27 cellular contexts compared by ENCODE assay signal in genomic region chr1:83511327-83511726, GRCh38.
DNase-seq lines count a peak whose midpoint lies in the region; ATAC-seq, FAIRE-seq and TF ChIP-seq lines count a peak whose summit lies in the region.
"Had no signal": no experiment of that assay in that cellular context is flagged by ENCODE, and none has a peak within 500 bp of the region (broad histone marks: within the 10 kb centered on the region; RNA-seq: fewer than 3 reads in every experiment).

No MANE protein-coding gene starts in this region.

- H3K27me3 Mint-ChIP-seq in progenitor cell of endocrine pancreas: no peaks in the 10 kb centered on the region
- H3K27me3 Mint-ChIP-seq: activated CD4-positive, alpha-beta T cell treated with anti-CD3 and anti-CD28 coated beads for 36 hours; T-helper 17 cell had no signal

- H4K20me1 ChIP-seq in HepG2 (ENCODE audit: insufficient read depth, low read length): no peaks in the 10 kb centered on the region

- H3K9me3 Mint-ChIP-seq in progenitor cell of endocrine pancreas (ENCODE audit: low read depth): peaks cover 3% of the 10 kb centered on the region

- H3K9me3 ChIP-seq in liver (ENCODE audit: control insufficient read depth in 4 of 4, low read length in 3 of 4): no peaks in the 10 kb centered on the region
- peaks cover 86% of the 10 kb centered on the region for H3K9me3 ChIP-seq in HepG2 (ENCODE audit: low read length)
- H3K9me3 ChIP-seq in ovary: no peaks in the 10 kb centered on the region
- no peaks in the 10 kb centered on the region for H3K9me3 ChIP-seq in stomach
- H3K9me3 ChIP-seq: BE2C, esophagus muscularis mucosa, psoas muscle, SJCRH30, upper lobe of right lung had no signal

- H3K4me1 ChIP-seq in liver (ENCODE audit: control insufficient read depth in 4 of 4, insufficient read depth in 4 of 4, low read length in 3 of 4): peaks cover 0 to 38% (median 32%) of the 10 kb centered on the region in 4 donors
- H3K4me1 ChIP-seq in HepG2 (ENCODE audit: insufficient read depth, low read length): no peaks in the 10 kb centered on the region
- H3K4me1 ChIP-seq in ovary (ENCODE audit: insufficient read depth): peaks cover 3% of the 10 kb centered on the region
- peaks cover 0 to 36% (median 22%) of the 10 kb centered on the region in 4 donors for H3K4me1 ChIP-seq in stomach
- H3K4me1 ChIP-seq: psoas muscle, SJCRH30 had no signal

- no TSS peak for BruUV-seq in HepG2 (replicated peaks; lab: Mats Ljungman, UMichigan)

- no peak for TF ChIP-seq EP300 in HepG2 (IDR thresholded peaks at IDR 0.05; ENCODE audit: low read depth in 2 of 2, low read length in 2 of 2)
- no peak for TF ChIP-seq EP300 in HepG2 (CRISPR knock-in tag; IDR thresholded peaks at IDR 0.05; ENCODE audit: borderline replicate concordance)
- no peak for TF ChIP-seq EP300 in ovary (IDR thresholded peaks at IDR 0.05)
- TF ChIP-seq EP300 in stomach (IDR thresholded peaks at IDR 0.05): no peak

- ATAC-seq in HepG2: no peak
- ATAC-seq: activated CD4-positive, alpha-beta T cell treated with anti-CD3 and anti-CD28 coated beads for 36 hours; psoas muscle; T-helper 17 cell; upper lobe of right lung had no signal

- TF ChIP-seq CTCF in liver (IDR thresholded peaks at IDR 0.05; ENCODE audit: low read depth, low read length, missing input control): no peak
- TF ChIP-seq CTCF in HepG2 (CRISPR knock-in tag; IDR thresholded peaks at IDR 0.05): no peak
- TF ChIP-seq CTCF in ovary (IDR thresholded peaks at IDR 0.05): no peak
- no peak for TF ChIP-seq CTCF in stomach (IDR thresholded peaks at IDR 0.05)
- no peak for TF ChIP-seq CTCF in progenitor cell of endocrine pancreas (IDR thresholded peaks at IDR 0.05; ENCODE audit: unreplicated experiment)

- H3K27ac Mint-ChIP-seq in progenitor cell of endocrine pancreas: no peak overlapping the region
- H3K27ac Mint-ChIP-seq: activated CD4-positive, alpha-beta T cell treated with anti-CD3 and anti-CD28 coated beads for 36 hours; T-helper 17 cell had no signal

- peaks cover 14% of the 10 kb centered on the region for H3K4me1 Mint-ChIP-seq in progenitor cell of endocrine pancreas (ENCODE audit: low read depth)

- H3K9ac ChIP-seq in liver (ENCODE audit: low read depth in 1 of 2, low read length in 2 of 2) (no peak overlapping the region), HepG2 (ENCODE audit: insufficient read depth, low read depth, low read length) (no peak overlapping the region)
- H3K9ac ChIP-seq: KMS-11 had no signal

- no peak overlapping the region for H3K4me3 ChIP-seq in liver (ENCODE audit: low read depth in 1 of 3, low read length in 3 of 3)
- H3K4me3 ChIP-seq in HepG2 (replicated peaks in 1 of 3; ENCODE audit: insufficient read depth in 1 of 3, low read depth in 2 of 3, low read length in 3 of 3): no peak overlapping the region
- H3K4me3 ChIP-seq in ovary: no peak overlapping the region
- no peak overlapping the region for H3K4me3 ChIP-seq in stomach
- H3K4me3 ChIP-seq: esophagus muscularis mucosa, psoas muscle, SJCRH30, upper lobe of right lung had no signal

- no peak for TF ChIP-seq POLR2A in HepG2 (IDR thresholded peaks at IDR 0.05; ENCODE audit: insufficient read depth in 1 of 2, low read depth in 2 of 2, low read length in 2 of 2)
- TF ChIP-seq POLR2A in ovary (IDR thresholded peaks at IDR 0.05): no peak
- no peak for TF ChIP-seq POLR2A in stomach (IDR thresholded peaks at IDR 0.05)

- POLR2A ChIA-PET in HepG2 (lab: Yijun Ruan, JAX): no interaction called here

- H3K79me2 ChIP-seq in HepG2 (ENCODE audit: insufficient read depth, low read length): no peaks in the 10 kb centered on the region

- no peak overlapping the region for H3K4me3 Mint-ChIP-seq in progenitor cell of endocrine pancreas (ENCODE audit: low read depth)
- H3K4me3 Mint-ChIP-seq: activated CD4-positive, alpha-beta T cell treated with anti-CD3 and anti-CD28 coated beads for 36 hours; T-helper 17 cell had no signal

- H2AFZ ChIP-seq in HepG2 (ENCODE audit: low read length): no peak overlapping the region

- H3K27me3 ChIP-seq in liver (ENCODE audit: control insufficient read depth in 4 of 4, insufficient read depth in 4 of 4, low read length in 3 of 4) (no peaks in the 10 kb centered on the region), HepG2 (ENCODE audit: control insufficient read depth in 1 of 2, insufficient read depth in 2 of 2, low read length in 2 of 2) (no peaks in the 10 kb centered on the region), ovary (no peaks in the 10 kb centered on the region), stomach (no peaks in the 10 kb centered on the region)
- H3K27me3 ChIP-seq: BE2C, esophagus muscularis mucosa, upper lobe of right lung had no signal

- CTCF ChIA-PET in HepG2 (lab: Yijun Ruan, JAX; ENCODE audit: low intra/inter-chr PET ratio, low total read pairs): no interaction called here

- DNase-seq in HepG2 (ENCODE audit: low spot score) (no peak), RPMI7951 (ENCODE audit: low read depth) (peak; percentile 3), left kidney (ENCODE audit: low read depth, low spot score) (peak; percentile 9), cardiac septum (ENCODE audit: low spot score) (no peak), ovary (no peak), stomach (no peak), progenitor cell of endocrine pancreas (ENCODE audit: low spot score, unreplicated experiment) (no peak)
- DNase-seq: activated CD4-positive, alpha-beta T cell treated with anti-CD3 and anti-CD28 coated beads for 36 hours; activated gamma-delta T cell treated with Interleukin-2 at 50 U/mL for 16 hours; BE2C; cortex of kidney; H7; islet precursor cell; mammary epithelial cell; NCI-H1048; NCI-H446 treated with DMSO at 0.1 percent for 48 hours; psoas muscle; SJCRH30; stimulated activated CD8-positive, alpha-beta memory T cell treated with anti-CD3 and anti-CD28 coated beads, Interleukin-4, amount 100 ng/mL, for 48 hours; T-helper 17 cell; upper lobe of right lung had no signal

- in situ Hi-C loops in HepG2 (cut with HindIII; ENCODE audit: extremely low pct_ligation_motif_present, low pct_unique_long_range_greater_than_20kb): no loop called here

- WGBS in liver: 16% methylated on average over 1 of the region's 1 CpG
- WGBS in HepG2 (ENCODE audit: low lambda C conversion rate): 0% methylated on average over 1 of the region's 1 CpG
- 19 to 28% (median 26%) methylated on average over 1 of the region's 1 CpG for WGBS in ovary, 3 donors
- WGBS in stomach, 5 donors: 12 to 25% (median 15%) methylated on average over 1 of the region's 1 CpG

- TF ChIP-seq RAD21 in liver (IDR thresholded peaks at IDR 0.05) (no peak), HepG2 (CRISPR knock-in tag; IDR thresholded peaks at IDR 0.05) (no peak)

- no peak overlapping the region for H3K27ac ChIP-seq in liver (ENCODE audit: low read depth in 1 of 2, low read length in 2 of 2)
- no peak overlapping the region for H3K27ac ChIP-seq in HepG2 (ENCODE audit: extremely low read length, insufficient read depth, low read length)
- no peak overlapping the region for H3K27ac ChIP-seq in ovary
- H3K27ac ChIP-seq in stomach: no peak overlapping the region
- H3K27ac ChIP-seq: esophagus muscularis mucosa, KMS-11, psoas muscle, SJCRH30, upper lobe of right lung had no signal

- no peak for FAIRE-seq in HepG2 (lab: Jason Lieb, UNC)
- FAIRE-seq: bronchial epithelial cell, GM12892, RCC 7860 had no signal

- H3K36me3 ChIP-seq in liver (ENCODE audit: control insufficient read depth in 4 of 4, insufficient read depth in 3 of 4, low read depth in 1 of 4, low read length in 3 of 4) (no peaks in the 10 kb centered on the region), HepG2 (replicated peaks in 1 of 2; ENCODE audit: control insufficient read depth in 1 of 2, insufficient read depth in 2 of 2, low read length in 2 of 2) (no peaks in the 10 kb centered on the region), ovary (no peaks in the 10 kb centered on the region), stomach (no peaks in the 10 kb centered on the region)
- H3K36me3 ChIP-seq: BE2C, esophagus muscularis mucosa, SJCRH30, upper lobe of right lung had no signal

- no peak overlapping the region for H3K4me2 ChIP-seq in HepG2 (ENCODE audit: low read depth, low read length)
- H3K4me2 ChIP-seq: KMS-11 had no signal

- no peaks in the 10 kb centered on the region for H3K36me3 Mint-ChIP-seq in progenitor cell of endocrine pancreas (ENCODE audit: insufficient read depth)

- intact Hi-C loops in HepG2 (cut with micrococcal nuclease; ENCODE audit: unreplicated experiment): no loop called here
- intact Hi-C loops in cardiac septum (cut with DNase I): no loop called here
- intact Hi-C loops in ovary (cut with DNase I): no loop called here
- intact Hi-C loops in stomach (cut with DNase I; ENCODE audit: low total_unique reads): no loop called here

TF ChIP-seq in liver, 16 proteins besides CTCF, POLR2A, EP300 and RAD21:
- peak; percentile 27 for TF ChIP-seq YY1 (IDR thresholded peaks at IDR 0.05)
- TF ChIP-seq HNF4A (conservative IDR thresholded peaks at IDR 0.05): peak in 1 of 2 donors; percentile 10
- no peak for TF ChIP-seq JUND (IDR thresholded peaks at IDR 0.05)

TF ChIP-seq in HepG2, 621 proteins besides CTCF, POLR2A, EP300 and RAD21 (continues in another document):
- no peak for TF ChIP-seq ZNF570 (CRISPR knock-in tag; IDR thresholded peaks at IDR 0.05; ENCODE audit: borderline replicate concordance)
- no peak for TF ChIP-seq ATRX (CRISPR knock-in tag; IDR thresholded peaks at IDR 0.05; ENCODE audit: borderline replicate concordance)
- TF ChIP-seq ZNF460 (CRISPR knock-in tag; IDR thresholded peaks at IDR 0.05; ENCODE audit: borderline replicate concordance): no peak
- no peak for TF ChIP-seq ZBTB42 (CRISPR knock-in tag; IDR thresholded peaks at IDR 0.05)
- TF ChIP-seq TFDP2 (CRISPR knock-in tag; IDR thresholded peaks at IDR 0.05): no peak

Comparison
In these comparisons a context has a peak if more than half of its experiments do, and no peak if none do; other contexts are left out.
1. DNase-seq: peak in RPMI7951 (single experiment) and left kidney (single experiment); none in HepG2 (single experiment), cardiac septum (single experiment), ovary (0 of 5), stomach (single experiment) and progenitor cell of endocrine pancreas (single experiment).